Comparison of ENCODE assay signal across 8 cellular contexts in genomic region chr1:108559215-108560142, GRCh38. TPM values are rescaled to one million over a fixed set of nuclear protein-coding genes. Genes with fewer than 3 reads are reported as not detected.
DNase-seq lines count a peak whose midpoint lies in the region; ATAC-seq, FAIRE-seq and TF ChIP-seq lines count a peak whose summit lies in the region.

TSS of gene EEIG2 (plus strand) at chr1:108560100. CDS start at chr1:108560429, 329 bp downstream.

- peak within 1 kb of the TSS; percentile 39 to 78 (median 66) for H3K4me3 ChIP-seq in H1 (ENCODE audit: extremely low read depth in 1 of 4, insufficient read depth in 2 of 4, low read depth in 3 of 4, low read length in 4 of 4)
- H3K4me3 ChIP-seq in mesodermal cell (ENCODE audit: extremely low read depth, insufficient read depth, low read length, poor library complexity, severe bottlenecking), result peak within 1 kb of the TSS; percentile 65

- FAIRE-seq in H1 (lab: Jason Lieb, UNC), result no peak

- no peak within 1 kb of the TSS for H3K4ac ChIP-seq in H1 (replicated peaks; ENCODE audit: insufficient read length, low read depth, low read length)

- POLR2A ChIA-PET in H1 (lab: Charles Lee; ENCODE audit: partially characterized antibody), result interaction anchor here (0.8 to 2.1 kb wide), 5 partner anchors 25 to 133 kb away, joined by 3 to 7 read pairs (median 5); partner anchors contain the start of gene PRPF38B

- 0 out of 2 replicates have a peak within 1 kb of the TSS, but pooled peaks have one; percentile 73 for H3K18ac ChIP-seq in H1 (ENCODE audit: extremely low read depth, low read length)

- H3K14ac ChIP-seq in H1 (ENCODE audit: insufficient read length), result no peak within 1 kb of the TSS

- no peaks in the 10 kb centered on the region for H3K27me3 ChIP-seq in H1 (replicated peaks in 1 of 4; ENCODE audit: control insufficient read depth in 3 of 4, extremely low read depth in 1 of 4, insufficient read depth in 3 of 4, low read length in 3 of 4)

- H2AK5ac ChIP-seq in H1 (ENCODE audit: low read depth, low read length), result no peak within 1 kb of the TSS

- H2AFZ ChIP-seq in H1 (ENCODE audit: low read length), result no peak within 1 kb of the TSS

- no peaks in the 10 kb centered on the region for H3K9me3 ChIP-seq in H1 (ENCODE audit: insufficient read depth in 2 of 2, low read depth in 1 of 2, low read length in 1 of 2)
- no peaks in the 10 kb centered on the region for H3K9me3 ChIP-seq in mesodermal cell (ENCODE audit: control insufficient read depth, low read length)

- no peak within 1 kb of the TSS for H4K5ac ChIP-seq in H1 (ENCODE audit: insufficient read length, low read depth, low read length)

- H4K8ac ChIP-seq in H1 (ENCODE audit: extremely low read depth, insufficient read depth, low read length), result peak within 1 kb of the TSS; percentile 69; the same call in 1 of the 2 replicates

- TF ChIP-seq EP300 in H1 (IDR thresholded peaks at IDR 0.05; ENCODE audit: borderline replicate concordance in 1 of 2, low read depth in 2 of 2, low read length in 2 of 2), result 0 out of 3 replicates have a peak, but pooled peaks of 1 of the 2 experiments have one; percentile 33

- H3K23ac ChIP-seq in H1 (ENCODE audit: insufficient read length), result no peak within 1 kb of the TSS

- H3K4me1 ChIP-seq in H1 (replicated peaks in 1 of 4; ENCODE audit: control insufficient read depth in 3 of 4, insufficient read depth in 4 of 4, low read length in 3 of 4) (peaks cover 0 to 11% (median 3%) of the 10 kb centered on the region in 4 experiments; a peak in 5 of 7 replicates), mesodermal cell (ENCODE audit: control insufficient read depth, insufficient read depth, low read length, poor library complexity, severe bottlenecking) (peaks cover 5% of the 10 kb centered on the region)

- H3K23me2 ChIP-seq in H1 (ENCODE audit: low read depth, low read length), result peaks cover 7% of the 10 kb centered on the region; the same call in 1 of the 2 replicates

- TF ChIP-seq RAD21 in H1 (IDR thresholded peaks at IDR 0.05 in 1 of 2, conservative IDR thresholded peaks at IDR 0.05 in 1 of 2; ENCODE audit: low read depth in 2 of 2, low read length in 2 of 2), result peak in 1 of 2 experiments; percentile 39; a peak in 2 of 4 replicates

- H2BK12ac ChIP-seq in H1 (ENCODE audit: low read depth, low read length), result no peak within 1 kb of the TSS

- ATAC-seq in GM19452 (IDR thresholded peaks at IDR 0.05; ENCODE audit: unreplicated experiment) (peak; percentile 78), HG03571 (IDR thresholded peaks at IDR 0.05; ENCODE audit: unreplicated experiment) (peak; percentile 76)

- H2BK5ac ChIP-seq in H1 (ENCODE audit: low read depth, low read length), result peak within 1 kb of the TSS; percentile 18; the same call in 1 of the 2 replicates

- H3K36me3 ChIP-seq in H1 (ENCODE audit: control insufficient read depth in 2 of 4, insufficient read depth in 4 of 4, low read length in 3 of 4) (no peaks in the 10 kb centered on the region), mesodermal cell (ENCODE audit: control insufficient read depth, insufficient read depth, low read length) (no peaks in the 10 kb centered on the region)

- DNase-seq in COLO668 (lab: John Stamatoyannopoulos, UW; ENCODE audit: unreplicated experiment) (peak; percentile 92), NK-92 (lab: John Stamatoyannopoulos, UW; ENCODE audit: unreplicated experiment) (peak; percentile 46), H1 (ENCODE audit: low read depth in 1 of 2, low spot score in 2 of 2) (peak; percentile 61 to 94)
- DNase-seq in activated CD8-positive, alpha-beta memory T cell treated with anti-CD3 and anti-CD28 coated beads for 1 hour (ENCODE audit: extremely low read depth in 1 of 2, low read depth in 1 of 2), result peak; percentile 62 to 85
- peak; percentile 75 for DNase-seq in stimulated activated CD8-positive, alpha-beta memory T cell treated with anti-CD3 and anti-CD28 coated beads, Interleukin-15, amount 100 ng/mL, for 1 hour (ENCODE audit: low read depth)

- H3K9ac ChIP-seq in H1 (replicated peaks in 1 of 4; ENCODE audit: extremely low read depth in 1 of 4, low read depth in 3 of 4, low read length in 3 of 4), result peak within 1 kb of the TSS in 3 of 4 experiments; percentile 32 to 79 (median 34); a peak in 2 of 7 replicates

- H3K79me2 ChIP-seq in H1 (ENCODE audit: control insufficient read depth in 1 of 2, insufficient read depth in 2 of 2, low read length in 2 of 2), result peaks cover 0 to 24% of the 10 kb centered on the region in 2 experiments; a peak in 3 of 4 replicates

- H2BK20ac ChIP-seq in H1 (ENCODE audit: low read length), result no peak within 1 kb of the TSS

- H3K27ac ChIP-seq in H1 (ENCODE audit: low read depth, low read length), result no peak within 1 kb of the TSS
- peak within 1 kb of the TSS; percentile 78 for H3K27ac ChIP-seq in mesodermal cell (ENCODE audit: low read depth, low read length, severe bottlenecking)

- TF ChIP-seq POLR2A in H1 (IDR thresholded peaks at IDR 0.05; ENCODE audit: control extremely low read depth in 1 of 2, low read depth in 2 of 2, low read length in 2 of 2), result peak in 1 of 2 experiments; percentile 28; a peak in 1 of 3 replicates

- CTCF ChIA-PET in H1 (lab: Charles Lee; ENCODE audit: partially characterized antibody), result interaction anchor here (0.9 to 8.0 kb wide), 22 partner anchors 9 to 148 kb away, joined by 3 to 127 read pairs (median 8); no protein-coding TSS in a partner anchor

- no peak within 1 kb of the TSS for H4K91ac ChIP-seq in H1 (replicated peaks; ENCODE audit: insufficient read length, low read length)

- peak within 1 kb of the TSS; percentile 63 to 84 for H3K4me2 ChIP-seq in H1 (ENCODE audit: insufficient read depth in 1 of 2, low read depth in 2 of 2, low read length in 2 of 2)

- H3K79me1 ChIP-seq in H1 (ENCODE audit: low read depth, low read length), result no peaks in the 10 kb centered on the region

- H4K20me1 ChIP-seq in H1 (replicated peaks in 1 of 2; ENCODE audit: control insufficient read depth in 1 of 2, insufficient read depth in 2 of 2, low read length in 2 of 2), result peaks cover 0 to 4% of the 10 kb centered on the region in 2 experiments

- no peak within 1 kb of the TSS for H2BK120ac ChIP-seq in H1 (replicated peaks; ENCODE audit: low read depth, low read length)

- no peak within 1 kb of the TSS for H2BK15ac ChIP-seq in H1 (ENCODE audit: low read length)

- 30% methylated on average over 26 of the region's 55 CpGs; no CpG with 5 or more reads in 1 of the 2 experiments for WGBS in H1 (ENCODE audit: extremely low coverage in 1 of 2, insufficient coverage in 1 of 2, insufficient read length in 1 of 2, insufficient replicate concordance in 2 of 2, low coverage in 1 of 2, low lambda C conversion rate in 2 of 2, missing lambda C conversion rate in 1 of 2), 2 experiments
- WGBS in mesodermal cell (ENCODE audit: insufficient coverage in 2 of 2), 2 experiments, result 15 to 16% methylated on average over 36 to 40 of the region's 55 CpGs

- peak; percentile 68 to 77 (median 71) for TF ChIP-seq CTCF in H1 (IDR thresholded peaks at IDR 0.05; ENCODE audit: control extremely low read depth in 1 of 3, insufficient read depth in 1 of 3, low read depth in 1 of 3, low read length in 3 of 3)

- no peak within 1 kb of the TSS for H3K56ac ChIP-seq in H1 (replicated peaks; ENCODE audit: insufficient read length, low read depth, low read length)

TF ChIP-seq in H1, 55 proteins besides CTCF, POLR2A, EP300 and RAD21 (continues in another document):
- TF ChIP-seq SAP30 (IDR thresholded peaks at IDR 0.05; ENCODE audit: insufficient read depth, insufficient replicate concordance, low read length) (no peak), EZH2 (IDR thresholded peaks at IDR 0.05; ENCODE audit: low read depth, low read length, severe bottlenecking) (no peak), RNF2 (IDR thresholded peaks at IDR 0.05; ENCODE audit: borderline replicate concordance, low read depth, low read length, missing control alignments, poor library complexity, severe bottlenecking) (no peak), TCF12 (IDR thresholded peaks at IDR 0.05; ENCODE audit: low read depth, low read length) (no peak), HDAC6 (IDR thresholded peaks at IDR 0.05; ENCODE audit: low read depth, low read length) (no peak), SP1 (IDR thresholded peaks at IDR 0.05; ENCODE audit: low read depth, low read length) (peak; percentile 47; the same call in 1 of the 2 replicates), KDM5A (IDR thresholded peaks at IDR 0.05; ENCODE audit: low read length) (no peak), FOSL1 (IDR thresholded peaks at IDR 0.05; ENCODE audit: insufficient read depth, low read depth, low read length) (no peak), JUND (IDR thresholded peaks at IDR 0.05; ENCODE audit: low read length) (no peak), MAX (IDR thresholded peaks at IDR 0.05) (peak; percentile 65; the same call in 1 of the 2 replicates), SIN3A (conservative IDR thresholded peaks at IDR 0.05 in 1 of 2, IDR thresholded peaks at IDR 0.05 in 1 of 2; ENCODE audit: low read depth in 1 of 2, low read length in 2 of 2) (no peak), RBBP5 (IDR thresholded peaks at IDR 0.05; ENCODE audit: borderline replicate concordance, low read depth, low read length) (0 out of 2 replicates have a peak, but pooled peaks have one; percentile 49), RFX5 (IDR thresholded peaks at IDR 0.05; ENCODE audit: borderline replicate concordance, low read depth, low read length) (no peak), CHD2 (IDR thresholded peaks at IDR 0.05; ENCODE audit: low read length) (no peak), SP4 (IDR thresholded peaks at IDR 0.05; ENCODE audit: low read length) (no peak), TBP (IDR thresholded peaks at IDR 0.05; ENCODE audit: low read depth, low read length) (peak; percentile 50; the same call in 1 of the 2 replicates), KDM1A (IDR thresholded peaks at IDR 0.05; ENCODE audit: borderline replicate concordance, low read length) (no peak), PHF8 (conservative IDR thresholded peaks at IDR 0.05; ENCODE audit: low read depth, low read length) (0 out of 2 replicates have a peak, but pooled peaks have one; percentile 19)

RNA-seq across cellular contexts. Expression of gene EEIG2, which starts in this region (rescaled TPM):
- 18.1 and 20.1 TPM in 2 replicates for total RNA-seq in H1 (2021; fragmentation: NEBNext Ultra II Directional; extraction: Animal tissue kit (Norgen Biotek cat#: 25700))
- polyA plus RNA-seq in H1 (2011; rRNA removed), result 2.7 and 6.1 TPM in 2 replicates
- polyA plus RNA-seq in H1 (2011; cell fraction: cytosol; rRNA removed), result 5.6 TPM
- 5.8 TPM for polyA plus RNA-seq in H1 (2011; cell fraction: nucleus; rRNA removed)
- polyA plus RNA-seq in H1 (2012, experiment 1 of 2), result 6.0 to 11.6 TPM (median 7.0 TPM) in 4 replicates
- 0.64 TPM for polyA plus RNA-seq in H1 (2012, experiment 2 of 2)
- polyA plus RNA-seq in H1 (2013, experiment 1 of 2), result 9.6 TPM
- 8.6 TPM for polyA plus RNA-seq in H1 (2013, experiment 2 of 2)
- 15.8 and 18.7 TPM in 2 replicates for polyA minus RNA-seq in H1 (2011; rRNA and poly(A)+ RNA removed)
- 8.8 TPM for polyA minus RNA-seq in H1 (2011; cell fraction: cytosol; rRNA and poly(A)+ RNA removed)
- polyA minus RNA-seq in H1 (2011; cell fraction: nucleus; rRNA and poly(A)+ RNA removed), result 27.8 TPM
- polyA plus RNA-seq in mesodermal cell (2013, experiment 1 of 2), result 12.9 TPM
- 12.0 TPM for polyA plus RNA-seq in mesodermal cell (2013, experiment 2 of 2)
